Comparison of ENCODE assay signal across 25 cellular contexts in genomic region chr5:178380541-178381074, GRCh38.
"Had no signal": no experiment of that assay in that cellular context is flagged by ENCODE, and none has a peak within 500 bp of the region (broad histone marks: within the 10 kb centered on the region; RNA-seq: fewer than 3 reads in every experiment).

No MANE protein-coding gene starts in this region.

- DNase-seq: central memory CD4-positive, alpha-beta T cell; cortex of kidney; effector memory CD4-positive, alpha-beta T cell; esophagus squamous epithelium; foreskin fibroblast; glutamatergic neuron; islet precursor cell; left ventricle myocardium inferior; lower lobe of right lung; midbrain; naive B cell; occipital lobe; psoas muscle; retina; stimulated activated CD4-positive, alpha-beta T cell treated with anti-CD3 and anti-CD28 coated beads, Interleukin-15, amount 100 ng/mL, for 24 hours; stimulated activated CD4-positive, alpha-beta T cell treated with anti-CD3 and anti-CD28 coated beads, Interleukin-2, amount 100 ng/mL, for 24 hours; stimulated activated naive CD4-positive, alpha-beta T cell had no signal

- H3K4me2 ChIP-seq: neural progenitor cell had no signal

- H3K27me3 ChIP-seq: neural progenitor cell had no signal

- H3K9me3 Mint-ChIP-seq: memory B cell, naive B cell, neural progenitor cell, type B pancreatic cell had no signal

- H3K36me3 Mint-ChIP-seq: memory B cell, naive B cell, neural progenitor cell, type B pancreatic cell had no signal

- H3K9ac ChIP-seq: neural progenitor cell, parathyroid adenoma had no signal

- H3K27ac ChIP-seq: epithelial cell of prostate, esophagus squamous epithelium, gastroesophageal sphincter, left ventricle myocardium inferior, lower lobe of right lung, neural progenitor cell, parathyroid adenoma, psoas muscle, spleen had no signal

- H3K4me3 Mint-ChIP-seq: memory B cell, naive B cell, neural progenitor cell, type B pancreatic cell had no signal

- H3K9me3 ChIP-seq: esophagus squamous epithelium, gastroesophageal sphincter, left ventricle myocardium inferior, lower lobe of right lung, psoas muscle, spleen had no signal

- H3K4me1 ChIP-seq: lower lobe of right lung, psoas muscle had no signal

- H3K4me3 ChIP-seq: esophagus squamous epithelium, gastroesophageal sphincter, left ventricle myocardium inferior, lower lobe of right lung, neural progenitor cell, psoas muscle, spleen had no signal

- H3K36me3 ChIP-seq: esophagus squamous epithelium, gastroesophageal sphincter, left ventricle myocardium inferior, lower lobe of right lung, neural progenitor cell, spleen had no signal

- H3K27ac Mint-ChIP-seq: memory B cell, naive B cell, neural progenitor cell, type B pancreatic cell had no signal

- H3K79me2 ChIP-seq: parathyroid adenoma had no signal

- ATAC-seq: gastroesophageal sphincter, lower lobe of right lung, psoas muscle, sciatic nerve had no signal

- H2AFZ ChIP-seq: neural progenitor cell, parathyroid adenoma had no signal
